In the genomic region with DNA sequence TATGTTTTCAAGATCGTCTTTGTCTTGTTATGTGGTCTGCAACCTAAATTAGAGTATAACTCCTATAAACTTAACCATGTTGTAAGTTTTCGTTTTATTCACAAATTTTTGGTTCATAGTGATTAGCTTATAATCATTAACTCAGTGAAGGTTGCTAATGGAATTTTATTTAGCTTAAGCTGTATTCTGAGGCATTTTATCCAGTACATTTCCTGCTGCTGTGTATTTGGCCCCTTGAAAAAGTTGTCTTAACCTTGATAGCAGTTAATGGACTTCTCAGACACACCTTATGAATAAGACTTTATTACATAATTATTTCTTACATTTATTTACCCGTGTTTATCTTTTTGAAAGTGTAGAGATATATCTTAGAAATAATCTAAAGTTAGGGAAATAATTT, we compare ENCODE assay signal across 20 cellular contexts. TPM values are rescaled to one million over a fixed set of nuclear protein-coding genes. Genes with fewer than 3 reads are reported as not detected.
"Had no signal": no experiment of that assay in that cellular context is flagged by ENCODE, and none has a peak within 500 bp of the region (broad histone marks: within the 10 kb centered on the region; RNA-seq: fewer than 3 reads in every experiment).

No MANE protein-coding gene starts in this region.

- H3K27me3 Mint-ChIP-seq: activated CD4-positive, alpha-beta memory T cell treated with anti-CD3 and anti-CD28 coated beads for 36 hours; effector memory CD8-positive, alpha-beta T cell; stimulated activated memory B cell treated with anti-CD40 and anti-IgM and Interleukin-4, amounts not matched to agents 10 μg/mL and 1 μg/mL and 100 μg/mL, for 72 hours had no signal

- H3K9me3 ChIP-seq: adrenal gland, esophagus squamous epithelium, ovary, thyroid gland had no signal

- H3K27ac Mint-ChIP-seq: activated CD4-positive, alpha-beta memory T cell treated with anti-CD3 and anti-CD28 coated beads for 36 hours; effector memory CD8-positive, alpha-beta T cell; stimulated activated memory B cell treated with anti-CD40 and anti-IgM and Interleukin-4, amounts not matched to agents 10 μg/mL and 1 μg/mL and 100 μg/mL, for 72 hours had no signal

- H3K4me3 ChIP-seq: adrenal gland, esophagus squamous epithelium, lung, ovary, thyroid gland had no signal

- ATAC-seq: effector memory CD8-positive, alpha-beta T cell; left colon; sciatic nerve; stimulated activated memory B cell treated with anti-CD40 and anti-IgM and Interleukin-4, amounts not matched to agents 10 μg/mL and 1 μg/mL and 100 μg/mL, for 72 hours had no signal

- H3K4me3 Mint-ChIP-seq: activated CD4-positive, alpha-beta memory T cell treated with anti-CD3 and anti-CD28 coated beads for 36 hours; effector memory CD8-positive, alpha-beta T cell; stimulated activated memory B cell treated with anti-CD40 and anti-IgM and Interleukin-4, amounts not matched to agents 10 μg/mL and 1 μg/mL and 100 μg/mL, for 72 hours had no signal

- H3K36me3 ChIP-seq: ovary had no signal

- H3K27ac ChIP-seq: ovary, thyroid gland, WERI-Rb-1 had no signal

- H3K27me3 ChIP-seq: adrenal gland, esophagus squamous epithelium, ovary, thyroid gland had no signal

- DNase-seq: activated CD4-positive, alpha-beta memory T cell treated with anti-CD3 and anti-CD28 coated beads for 36 hours; activated CD4-positive, alpha-beta T cell treated with anti-CD3 and anti-CD28 coated beads for 4 hours; activated naive CD4-positive, alpha-beta T cell; adrenal gland; effector memory CD8-positive, alpha-beta T cell; esophagus squamous epithelium; hippocampal formation; left colon; ovary; stimulated activated CD4-positive, alpha-beta T cell treated with anti-CD3 and anti-CD28 coated beads, Interleukin-4, amount 100 ng/mL, for 4 hours; SW 1271; thyroid gland had no signal

- H3K9me3 Mint-ChIP-seq: activated CD4-positive, alpha-beta memory T cell treated with anti-CD3 and anti-CD28 coated beads for 36 hours; effector memory CD8-positive, alpha-beta T cell; stimulated activated memory B cell treated with anti-CD40 and anti-IgM and Interleukin-4, amounts not matched to agents 10 μg/mL and 1 μg/mL and 100 μg/mL, for 72 hours had no signal

RNA-seq across cellular contexts. Expression of a gene that starts 48.5 kb away (rescaled TPM):
- total RNA-seq: activated CD4-positive, alpha-beta memory T cell treated with anti-CD3 and anti-CD28 coated beads for 36 hours; cerebellum; glomerular endothelial cell; left colon; sciatic nerve; T-helper 2 cell treated with Interferon-gamma antibody and Interleukin-4, amounts not matched to agents 100 ng/mL and 5 ng/mL, for 36 hours; thyroid gland; urinary bladder had no signal
